ENCODE assay signal across 8 cellular contexts in the genomic region with DNA sequence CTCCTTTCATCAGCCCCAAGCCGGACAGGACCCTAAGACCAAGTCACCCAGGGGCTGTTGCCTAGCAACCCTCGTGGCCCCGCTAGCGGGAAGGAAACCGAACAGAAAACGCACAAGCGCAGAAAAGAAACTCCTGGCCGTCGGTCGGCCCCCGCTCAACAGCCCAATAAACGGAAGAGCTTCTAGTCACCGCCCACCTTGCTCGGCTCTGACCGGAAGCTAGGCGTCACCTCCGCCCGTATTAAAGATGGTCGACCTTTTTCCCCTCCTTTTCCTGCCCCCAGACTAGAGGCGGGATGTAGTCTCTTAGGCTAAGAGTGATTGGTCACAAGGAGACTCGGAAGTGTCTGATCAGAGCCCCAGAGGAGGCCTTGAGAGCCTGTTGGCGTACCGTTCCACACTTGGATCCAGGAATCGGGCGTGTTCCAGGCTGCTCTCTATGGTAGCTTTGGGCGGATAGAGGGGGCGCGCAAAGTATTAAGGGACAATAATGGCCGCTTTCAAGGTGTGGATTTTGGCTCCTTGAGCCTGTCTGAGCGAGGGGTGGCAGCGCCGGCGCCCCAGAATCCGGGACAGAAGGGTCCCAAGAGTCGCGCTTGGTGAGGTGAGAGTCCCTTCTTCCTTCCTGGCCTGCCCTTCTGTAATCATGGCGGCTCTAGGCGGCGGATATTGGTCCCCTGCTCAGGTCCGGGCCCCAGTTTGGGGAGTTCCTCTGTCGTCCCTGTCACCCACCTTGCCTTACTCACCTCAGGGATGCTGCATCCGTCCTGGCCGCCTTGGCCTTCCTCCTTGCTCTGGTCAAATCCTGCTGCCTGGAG. TPM values are rescaled to one million over a fixed set of nuclear protein-coding genes. Genes with fewer than 3 reads are reported as not detected.
A peak's percentile ranks its signal among the peaks of the same experiment; 100 is the strongest.
DNase-seq lines count a peak whose midpoint lies in the region; ATAC-seq lines count a peak whose summit lies in the region.

A gene (plus strand): TSS at position 400 of the 818 bp plus-strand sequence. CDS start 2,311 bp downstream, outside the sequence.
A gene (minus strand): TSS at position 173 of the 818 bp plus-strand sequence. CDS start 2,871 bp downstream, outside the sequence.

- no peaks in the 10 kb centered on the region for H3K9me3 Mint-ChIP-seq in activated naive CD4-positive, alpha-beta T cell treated with anti-CD3 and anti-CD28 coated beads, Interleukin-2, amount 50 U/mL, for 72 hours

- peak; percentile 98 for ATAC-seq in HG02610 (IDR thresholded peaks at IDR 0.05; ENCODE audit: unreplicated experiment)
- ATAC-seq in activated naive CD4-positive, alpha-beta T cell treated with anti-CD3 and anti-CD28 coated beads, Interleukin-2, amount 50 U/mL, for 72 hours = peak; percentile 96 to 97

- H3K4me3 ChIP-seq in GM08714 (ENCODE audit: low read length) = peak within 1 kb of the TSS; percentile 92

- H3K36me3 Mint-ChIP-seq in activated naive CD4-positive, alpha-beta T cell treated with anti-CD3 and anti-CD28 coated beads, Interleukin-2, amount 50 U/mL, for 72 hours = peaks cover 35 to 42% of the 10 kb centered on the region in 2 donors

- H3K27ac Mint-ChIP-seq in activated naive CD4-positive, alpha-beta T cell treated with anti-CD3 and anti-CD28 coated beads, Interleukin-2, amount 50 U/mL, for 72 hours = peak within 1 kb of the TSS; percentile 98 to 99

- H3K27ac ChIP-seq in temporal lobe (ENCODE audit: low read depth, low read length) = peak within 1 kb of the TSS; percentile 79

- DNase-seq in NCI-H1092 treated with DMSO at 0.1 percent for 48 hours (lab: John Stamatoyannopoulos, UW) = peak; percentile 99
- peak; percentile 99 for DNase-seq in SKM-1 (lab: John Stamatoyannopoulos, UW; ENCODE audit: unreplicated experiment)
- DNase-seq in activated naive CD4-positive, alpha-beta T cell treated with anti-CD3 and anti-CD28 coated beads, Interleukin-2, amount 50 U/mL, for 72 hours (ENCODE audit: low spot score in 2 of 2) = peak; percentile 85 to 93
- DNase-seq in glomerular endothelial cell (ENCODE audit: extremely low read depth, low read depth, low spot score) = peak; percentile 97
- DNase-seq in occipital lobe (lab: John Stamatoyannopoulos, UW) = peak; percentile 97

RNA-seq across cellular contexts. Expression of the first gene that starts in this region (rescaled TPM):
- 100 to 1,000 TPM in 1 of 2 donors, 10 to 100 TPM in 1; 81.2 to 119 TPM for total RNA-seq in activated naive CD4-positive, alpha-beta T cell treated with anti-CD3 and anti-CD28 coated beads, Interleukin-2, amount 50 U/mL, for 72 hours
- 44.7 and 52.7 TPM in 2 replicates for total RNA-seq in glomerular endothelial cell
- total RNA-seq in occipital lobe = 44.6 TPM
- 49.2 TPM for total RNA-seq in temporal lobe

RNA-seq across cellular contexts. Expression of the second gene that starts in this region (rescaled TPM):
- total RNA-seq in activated naive CD4-positive, alpha-beta T cell treated with anti-CD3 and anti-CD28 coated beads, Interleukin-2, amount 50 U/mL, for 72 hours = 10 to 100 TPM; 18.0 to 25.5 TPM
- total RNA-seq in glomerular endothelial cell (6.0 and 6.2 TPM in 2 replicates), occipital lobe (10.6 TPM), temporal lobe (13.0 TPM)

Comparison
In these comparisons a context has a peak if more than half of its experiments do, and no peak if none do; other contexts are left out.
1. Peak in every context shown above with its lines: DNase-seq, ATAC-seq, H3K4me3 ChIP-seq and H3K27ac ChIP-seq.